27 cellular contexts compared by ENCODE assay signal in the genomic region with DNA sequence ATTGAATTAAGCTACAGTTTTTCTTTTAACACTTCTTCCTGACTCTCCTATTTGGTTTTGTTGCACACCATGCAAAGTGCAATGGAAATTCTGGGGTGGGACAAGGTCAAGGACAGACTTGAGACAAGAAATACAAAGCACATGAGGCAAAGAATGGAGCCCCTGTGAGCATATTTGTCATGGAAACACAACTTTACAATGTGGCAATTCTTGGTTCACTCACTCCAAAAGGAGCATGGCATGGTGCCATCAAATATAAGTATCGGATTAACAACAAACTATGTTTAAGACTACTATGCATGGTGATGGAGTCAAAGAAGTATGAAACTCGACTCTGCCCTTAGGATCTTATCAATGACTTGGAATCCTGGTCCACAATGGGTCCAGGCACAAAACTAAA.
DNase-seq lines count a peak whose midpoint lies in the region; ATAC-seq and TF ChIP-seq lines count a peak whose summit lies in the region.
"Had no signal": no experiment of that assay in that cellular context is flagged by ENCODE, and none has a peak within 500 bp of the region (broad histone marks: within the 10 kb centered on the region; RNA-seq: fewer than 3 reads in every experiment).

No MANE protein-coding gene starts in this region.

- in situ Hi-C loops in IMR-90 (cut with MboI; ENCODE audit: low sequenced_read_pairs): no loop called here

- POLR2A ChIA-PET in IMR-90 (lab: Charles Lee; ENCODE audit: unreplicated experiment): no interaction called here

- no peak for TF ChIP-seq CTCF in IMR-90 (conservative IDR thresholded peaks at IDR 0.05; ENCODE audit: low read depth, low read length)
- TF ChIP-seq CTCF in choroid plexus epithelial cell (conservative IDR thresholded peaks at IDR 0.05; ENCODE audit: low read depth, low read length): no peak
- no peak for TF ChIP-seq CTCF in testis (IDR thresholded peaks at IDR 0.05)

- TF ChIP-seq POLR2A in IMR-90 (IDR thresholded peaks at IDR 0.05; ENCODE audit: low read depth, low read length) (no peak), testis (IDR thresholded peaks at IDR 0.05) (no peak)

- no TSS peak for BruUV-seq in IMR-90 (replicated peaks; lab: Mats Ljungman, UMichigan)

- H3K27me3 ChIP-seq in IMR-90 (ENCODE audit: control insufficient read depth, insufficient read depth, low read length) (no peaks in the 10 kb centered on the region), iPS-20b (ENCODE audit: insufficient read depth, low read length) (no peaks in the 10 kb centered on the region), testis (no peaks in the 10 kb centered on the region)
- H3K27me3 ChIP-seq: adrenal gland, ovary had no signal

- no peak overlapping the region for H2BK20ac ChIP-seq in IMR-90 (ENCODE audit: low read depth, low read length)

- peak overlapping the region; percentile 76 for H2BK120ac ChIP-seq in IMR-90 (ENCODE audit: low read depth, low read length)

- H3K4me1 ChIP-seq in IMR-90 (ENCODE audit: control insufficient read depth, insufficient read depth, low read length) (peaks cover 11% of the 10 kb centered on the region), iPS-20b (ENCODE audit: insufficient read depth, low read length) (peaks cover 33% of the 10 kb centered on the region), testis (peaks cover 5% of the 10 kb centered on the region)
- H3K4me1 ChIP-seq: adrenal gland had no signal

- peak overlapping the region; percentile 40; the same call in 1 of the 2 replicates for H3K14ac ChIP-seq in IMR-90 (replicated peaks; ENCODE audit: low read depth, low read length)

- H3K9me3 ChIP-seq in IMR-90 (ENCODE audit: control insufficient read depth, insufficient read depth, low read length) (no peaks in the 10 kb centered on the region), iPS-20b (ENCODE audit: insufficient read depth, low read depth, low read length) (peaks cover 15% of the 10 kb centered on the region), testis (no peaks in the 10 kb centered on the region)
- H3K9me3 ChIP-seq: adrenal gland, ovary had no signal

- H4K5ac ChIP-seq in IMR-90 (ENCODE audit: low read depth, low read length): no peak overlapping the region

- no peak overlapping the region for H3K23ac ChIP-seq in IMR-90 (ENCODE audit: low read depth, low read length)

- H3K4ac ChIP-seq in IMR-90 (ENCODE audit: low read depth, low read length): peak overlapping the region; percentile 72

- 0 out of 2 replicates have a peak, but pooled peaks cover 2% of the 10 kb centered on the region for H3K9me1 ChIP-seq in IMR-90 (ENCODE audit: insufficient read depth, low read length)

- H2AK5ac ChIP-seq in IMR-90 (ENCODE audit: low read depth, low read length): peak overlapping the region; percentile 2; the same call in 1 of the 2 replicates

- no peaks in the 10 kb centered on the region for H3K79me1 ChIP-seq in IMR-90 (ENCODE audit: low read depth in 1 of 2, low read length in 2 of 2)

- no peak for TF ChIP-seq RAD21 in IMR-90 (IDR thresholded peaks at IDR 0.05; ENCODE audit: low read length)

- 0 out of 2 replicates have a peak overlapping the region, but pooled peaks have one; percentile 11 for H3K27ac ChIP-seq in IMR-90 (ENCODE audit: insufficient read depth, low read length)
- H3K27ac ChIP-seq in iPS-20b (ENCODE audit: low read length): peak overlapping the region; percentile 83
- H3K27ac ChIP-seq in testis: peak overlapping the region in 1 of 2 donors; percentile 45
- H3K27ac ChIP-seq: ovary had no signal

- no peak overlapping the region for H2AK9ac ChIP-seq in IMR-90 (replicated peaks; ENCODE audit: low read depth, low read length, poor library complexity)

- H4K91ac ChIP-seq in IMR-90 (ENCODE audit: insufficient read depth, low read depth, low read length): peak overlapping the region; percentile 60

- peak overlapping the region; percentile 60; the same call in 1 of the 2 replicates for H3K18ac ChIP-seq in IMR-90 (ENCODE audit: low read depth, low read length)

- WGBS in IMR-90 (ENCODE audit: extremely low coverage in 2 of 2, insufficient read length in 1 of 2), 2 experiments: 20% methylated on average over 1 of the region's 2 CpGs; no CpG with 5 or more reads in 1 of the 2 experiments
- WGBS in testis, 2 donors: 23 to 39% methylated on average over 2 of the region's 2 CpGs

- H3K56ac ChIP-seq in IMR-90 (ENCODE audit: extremely low read depth, insufficient read depth, low read length): no peak overlapping the region

- peak overlapping the region; percentile 56 to 70; a peak in 2 of 4 replicates for H4K8ac ChIP-seq in IMR-90 (ENCODE audit: low read depth in 2 of 2, low read length in 2 of 2)

- H3K9ac ChIP-seq in IMR-90 (ENCODE audit: low read depth, low read length) (no peak overlapping the region), iPS-20b (ENCODE audit: low read depth, low read length) (no peak overlapping the region)

- H2AFZ ChIP-seq in IMR-90 (replicated peaks; ENCODE audit: low read length, poor library complexity): no peak overlapping the region

- intact Hi-C loops in IMR-90 (cut with micrococcal nuclease) (loop anchor here (2.0 to 5.0 kb wide), 3 partner anchors 178 to 313 kb away; no protein-coding TSS in a partner anchor), testis (cut with DNase I; ENCODE audit: low total_unique reads) (no loop called here)

- dilution Hi-C loops in IMR-90 (cut with HindIII; ENCODE audit: low sequenced_read_pairs, unreplicated experiment): no loop called here

- no peak for ATAC-seq in IMR-90 (ENCODE audit: low read depth)
- no peak for ATAC-seq in GM21737 (IDR thresholded peaks at IDR 0.05; ENCODE audit: unreplicated experiment)
- ATAC-seq: Panc1; stimulated activated effector memory CD8-positive, alpha-beta T cell treated with anti-CD3 and anti-CD28 coated beads, Interleukin-12 subunit alpha, Interleukin-12 subunit beta, amount 100 ng/mL, for 72 hours had no signal

- no peaks in the 10 kb centered on the region for H3K36me3 ChIP-seq in IMR-90 (ENCODE audit: control insufficient read depth, insufficient read depth, low read length)
- no peaks in the 10 kb centered on the region for H3K36me3 ChIP-seq in iPS-20b (ENCODE audit: insufficient read depth, low read depth, low read length)
- no peaks in the 10 kb centered on the region for H3K36me3 ChIP-seq in testis (ENCODE audit: low read depth, missing control alignments)
- H3K36me3 ChIP-seq: adrenal gland, ovary had no signal

- H3K4me2 ChIP-seq in IMR-90 (ENCODE audit: low read depth, low read length): no peak overlapping the region

- DNase-seq in IMR-90 (peak; percentile 17), choroid plexus epithelial cell (ENCODE audit: low read depth) (peak; percentile 45), testis (peak; percentile 51), CD1c-positive myeloid dendritic cell (ENCODE audit: extremely low spot score) (no peak), 8988T (no peak)
- DNase-seq: activated CD4-positive, alpha-beta memory T cell treated with anti-CD3 and anti-CD28 coated beads for 36 hours; activated CD4-positive, CD25-positive, alpha-beta regulatory T cell treated with anti-CD3 and anti-CD28 coated beads, Interleukin-2, amount 50 U/mL, for 72 hours; activated CD8-positive, alpha-beta memory T cell treated with anti-CD3 and anti-CD28 coated beads, Interleukin-2, amount 50 U/mL, for 4 hours; activated naive CD4-positive, alpha-beta T cell treated with anti-CD3 and anti-CD28 coated beads for 36 hours; adrenal gland; CD4-positive, CD25-positive, alpha-beta regulatory T cell; effector CD8-positive, alpha-beta T cell; H7; left cardiac atrium; MV-4-11; NCI-H1436 treated with DMSO at 0.1 percent for 48 hours; NCI-H2081 treated with DMSO at 0.1 percent for 48 hours; NCI-H226; NCI-H69; ovary; Right ventricle myocardium superior; stimulated activated CD4-positive, alpha-beta T cell treated with anti-CD3 and anti-CD28 coated beads, Interleukin-15, amount 100 ng/mL, for 24 hours; T-helper 2 cell had no signal

- H3K4me3 ChIP-seq in IMR-90 (ENCODE audit: insufficient read depth, low read depth, low read length) (no peak overlapping the region), choroid plexus epithelial cell (ENCODE audit: low read depth, low read length) (no peak overlapping the region), iPS-20b (ENCODE audit: low read length) (no peak overlapping the region), testis (no peak overlapping the region)
- H3K4me3 ChIP-seq: adrenal gland, ovary had no signal

- H2BK5ac ChIP-seq in IMR-90 (ENCODE audit: low read depth, low read length, poor library complexity, severe bottlenecking): no peak overlapping the region

- peak overlapping the region; percentile 72; the same call in 2 of the 3 replicates for H2BK15ac ChIP-seq in IMR-90 (ENCODE audit: low read depth, low read length)

- CTCF ChIA-PET in IMR-90 (lab: Yijun Ruan, JAX): no interaction called here

- H4K20me1 ChIP-seq in IMR-90 (ENCODE audit: insufficient read depth, low read length): no peaks in the 10 kb centered on the region

TF ChIP-seq in IMR-90, 13 proteins besides CTCF, POLR2A, EP300 and RAD21 (continues in another document):
- TF ChIP-seq NFE2L2 (IDR thresholded peaks at IDR 0.05; ENCODE audit: low read depth, low read length) (no peak), RFX5 (IDR thresholded peaks at IDR 0.05; ENCODE audit: low read depth, low read length) (no peak), MAZ (IDR thresholded peaks at IDR 0.05; ENCODE audit: borderline replicate concordance, low read depth, low read length) (no peak), FOS (IDR thresholded peaks at IDR 0.05; ENCODE audit: low read depth, low read length) (no peak), CEBPB (IDR thresholded peaks at IDR 0.05; ENCODE audit: low read depth, low read length) (no peak), MXI1 (IDR thresholded peaks at IDR 0.05; ENCODE audit: borderline replicate concordance, low read depth, low read length) (no peak), BHLHE40 (IDR thresholded peaks at IDR 0.05; ENCODE audit: low read depth, low read length) (no peak)
- TF ChIP-seq, protein P1, sequence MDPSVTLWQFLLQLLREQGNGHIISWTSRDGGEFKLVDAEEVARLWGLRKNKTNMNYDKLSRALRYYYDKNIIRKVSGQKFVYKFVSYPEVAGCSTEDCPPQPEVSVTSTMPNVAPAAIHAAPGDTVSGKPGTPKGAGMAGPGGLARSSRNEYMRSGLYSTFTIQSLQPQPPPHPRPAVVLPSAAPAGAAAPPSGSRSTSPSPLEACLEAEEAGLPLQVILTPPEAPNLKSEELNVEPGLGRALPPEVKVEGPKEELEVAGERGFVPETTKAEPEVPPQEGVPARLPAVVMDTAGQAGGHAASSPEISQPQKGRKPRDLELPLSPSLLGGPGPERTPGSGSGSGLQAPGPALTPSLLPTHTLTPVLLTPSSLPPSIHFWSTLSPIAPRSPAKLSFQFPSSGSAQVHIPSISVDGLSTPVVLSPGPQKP (IDR thresholded peaks at IDR 0.05; ENCODE audit: borderline replicate concordance, low read depth, low read length): no peak
- TF ChIP-seq, protein P2, sequence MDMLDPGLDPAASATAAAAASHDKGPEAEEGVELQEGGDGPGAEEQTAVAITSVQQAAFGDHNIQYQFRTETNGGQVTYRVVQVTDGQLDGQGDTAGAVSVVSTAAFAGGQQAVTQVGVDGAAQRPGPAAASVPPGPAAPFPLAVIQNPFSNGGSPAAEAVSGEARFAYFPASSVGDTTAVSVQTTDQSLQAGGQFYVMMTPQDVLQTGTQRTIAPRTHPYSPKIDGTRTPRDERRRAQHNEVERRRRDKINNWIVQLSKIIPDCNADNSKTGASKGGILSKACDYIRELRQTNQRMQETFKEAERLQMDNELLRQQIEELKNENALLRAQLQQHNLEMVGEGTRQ (IDR thresholded peaks at IDR 0.05; ENCODE audit: low read depth, low read length): no peak

Comparison
In these comparisons a context has a peak if more than half of its experiments do, and no peak if none do; other contexts are left out.
1. DNase-seq: peak in IMR-90 (single experiment), choroid plexus epithelial cell (single experiment) and testis (single experiment); none in CD1c-positive myeloid dendritic cell (single experiment) and 8988T (single experiment).